ENCODE assay signal across 8 cellular contexts in genomic region chr10:79202188-79203013, GRCh38.
DNase-seq lines count a peak whose midpoint lies in the region; TF ChIP-seq lines count a peak whose summit lies in the region.

No MANE protein-coding gene starts in this region.

- H3K4me3 ChIP-seq in fibroblast of mammary gland (ENCODE audit: control insufficient read depth, low read depth, low read length) (no peak overlapping the region), rectal smooth muscle tissue (ENCODE audit: low read length) (no peak overlapping the region)

- DNase-seq in ELF-1 (ENCODE audit: low read depth, low spot score), result peak; percentile 58
- peak in 46 of 76 experiments; percentile 3 to 65 (median 22) for DNase-seq in HUDEP-2 (lab: John Stamatoyannopoulos, UW; ENCODE audit: unreplicated experiment in 76 of 76)
- no peak for DNase-seq in fibroblast of mammary gland (ENCODE audit: low read depth)
- no peak for DNase-seq in NCI-H2171 (lab: John Stamatoyannopoulos, UW)
- no peak for DNase-seq in T1000 (lab: John Stamatoyannopoulos, UW)
- no peak for DNase-seq in superior temporal gyrus (ENCODE audit: extremely low spot score)

- H3K27me3 ChIP-seq in rectal smooth muscle tissue (ENCODE audit: control insufficient read depth, insufficient read depth, low read length), result no peaks in the 10 kb centered on the region

- no peak overlapping the region for H3K27ac ChIP-seq in VCaP
- H3K27ac ChIP-seq in rectal smooth muscle tissue (ENCODE audit: low read depth, low read length), result peak overlapping the region; percentile 46

- H3K9ac ChIP-seq in rectal smooth muscle tissue (ENCODE audit: low read length), result no peak overlapping the region

- TF ChIP-seq CTCF in VCaP (conservative IDR thresholded peaks at IDR 0.05) (peak; percentile 63), fibroblast of mammary gland (conservative IDR thresholded peaks at IDR 0.05; ENCODE audit: control insufficient read depth, insufficient read depth, low read depth, low read length) (peak; percentile 50)

- H3K36me3 ChIP-seq in rectal smooth muscle tissue (ENCODE audit: control insufficient read depth, insufficient read depth, low read length), result peaks cover 19% of the 10 kb centered on the region

- peaks cover 19% of the 10 kb centered on the region for H3K4me1 ChIP-seq in rectal smooth muscle tissue (ENCODE audit: control insufficient read depth, insufficient read depth, low read length)

Comparison
In these comparisons a context has a peak if more than half of its experiments do, and no peak if none do; other contexts are left out.
1. DNase-seq: peak in ELF-1 (single experiment) and HUDEP-2 (46 of 76); none in fibroblast of mammary gland (single experiment), NCI-H2171 (single experiment), T1000 (single experiment) and superior temporal gyrus (single experiment).